17 cellular contexts compared by ENCODE assay signal in genomic region chr12:130805635-130806034, GRCh38. TPM values are rescaled to one million over a fixed set of nuclear protein-coding genes. Genes with fewer than 3 reads are reported as not detected.
A peak's percentile ranks its signal among the peaks of the same experiment; 100 is the strongest.
DNase-seq lines count a peak whose midpoint lies in the region; ATAC-seq and TF ChIP-seq lines count a peak whose summit lies in the region.
"Had no signal": no experiment of that assay in that cellular context is flagged by ENCODE, and none has a peak within 500 bp of the region (broad histone marks: within the 10 kb centered on the region; RNA-seq: fewer than 3 reads in every experiment).

No MANE protein-coding gene starts in this region.

- H3K4me1 Mint-ChIP-seq in activated CD4-positive, alpha-beta memory T cell treated with anti-CD3 and anti-CD28 coated beads, Interleukin-2, amount 10 ng/mL, durations not matched to agents 7 days and 5 days: peaks cover 18% of the 10 kb centered on the region
- peaks cover 8% of the 10 kb centered on the region for H3K4me1 Mint-ChIP-seq in activated CD4-positive, alpha-beta memory T cell treated with anti-CD3 and anti-CD28 coated beads for 36 hours (ENCODE audit: low read depth)
- peaks cover 7% of the 10 kb centered on the region for H3K4me1 Mint-ChIP-seq in endothelial cell (ENCODE audit: unreplicated experiment)
- no peaks in the 10 kb centered on the region for H3K4me1 Mint-ChIP-seq in stimulated activated effector memory CD8-positive, alpha-beta T cell treated with anti-CD3 and anti-CD28 coated beads, Interleukin-12 subunit alpha, Interleukin-12 subunit beta, amount 100 ng/mL, for 72 hours

- H3K4me1 ChIP-seq in SJCRH30: no peaks in the 10 kb centered on the region
- H3K4me1 ChIP-seq: A549 had no signal

- peak overlapping the region; percentile 26; the same call in 1 of the 2 replicates for H3K27ac ChIP-seq in SJCRH30
- H3K27ac ChIP-seq: 22Rv1, A549 had no signal

- no peaks in the 10 kb centered on the region for H3K9me3 ChIP-seq in SJCRH30 (replicated peaks)
- H3K9me3 ChIP-seq: A549 had no signal

- intact Hi-C loops in activated CD4-positive, alpha-beta memory T cell treated with anti-CD3 and anti-CD28 coated beads for 36 hours (cut with micrococcal nuclease): no loop called here

- no peaks in the 10 kb centered on the region for H3K27me3 Mint-ChIP-seq in activated CD4-positive, alpha-beta memory T cell treated with anti-CD3 and anti-CD28 coated beads, Interleukin-2, amount 10 ng/mL, durations not matched to agents 7 days and 5 days
- no peaks in the 10 kb centered on the region for H3K27me3 Mint-ChIP-seq in activated CD4-positive, alpha-beta memory T cell treated with anti-CD3 and anti-CD28 coated beads for 36 hours
- H3K27me3 Mint-ChIP-seq in endothelial cell (ENCODE audit: unreplicated experiment): no peaks in the 10 kb centered on the region

- CTCF ChIA-PET in activated CD4-positive, alpha-beta memory T cell treated with anti-CD3 and anti-CD28 coated beads, Interleukin-2, amount 10 ng/mL, durations not matched to agents 7 days and 5 days (lab: Charles Lee): interaction anchor here (1.0 kb wide), 1 partner anchor 14 kb away, joined by 3 read pairs; no protein-coding TSS in a partner anchor
- CTCF ChIA-PET in activated CD4-positive, alpha-beta memory T cell treated with anti-CD3 and anti-CD28 coated beads for 36 hours (lab: Charles Lee): no interaction called here

- peak overlapping the region; percentile 0 for H3K27ac Mint-ChIP-seq in activated CD4-positive, alpha-beta memory T cell treated with anti-CD3 and anti-CD28 coated beads, Interleukin-2, amount 10 ng/mL, durations not matched to agents 7 days and 5 days
- H3K27ac Mint-ChIP-seq in activated CD4-positive, alpha-beta memory T cell treated with anti-CD3 and anti-CD28 coated beads for 36 hours: no peak overlapping the region
- H3K27ac Mint-ChIP-seq in endothelial cell (ENCODE audit: unreplicated experiment): no peak overlapping the region
- H3K27ac Mint-ChIP-seq in stimulated activated effector memory CD8-positive, alpha-beta T cell treated with anti-CD3 and anti-CD28 coated beads, Interleukin-12 subunit alpha, Interleukin-12 subunit beta, amount 100 ng/mL, for 72 hours: peak overlapping the region; percentile 68
- H3K27ac Mint-ChIP-seq: CD8-positive, alpha-beta T cell had no signal

- H3K27me3 ChIP-seq in SJCRH30: no peaks in the 10 kb centered on the region

- no peak overlapping the region for H3K4me3 ChIP-seq in SJCRH30
- H3K4me3 ChIP-seq: A549 had no signal

- no peak for TF ChIP-seq CTCF in endothelial cell (IDR thresholded peaks at IDR 0.05; ENCODE audit: unreplicated experiment)

- ATAC-seq in stimulated activated effector memory CD8-positive, alpha-beta T cell treated with anti-CD3 and anti-CD28 coated beads, Interleukin-12 subunit alpha, Interleukin-12 subunit beta, amount 100 ng/mL, for 72 hours: no peak
- no peak for ATAC-seq in GM21737 (IDR thresholded peaks at IDR 0.05; ENCODE audit: unreplicated experiment)
- ATAC-seq: A549; CD8-positive, alpha-beta T cell had no signal

- H3K36me3 Mint-ChIP-seq in activated CD4-positive, alpha-beta memory T cell treated with anti-CD3 and anti-CD28 coated beads, Interleukin-2, amount 10 ng/mL, durations not matched to agents 7 days and 5 days (ENCODE audit: low read depth): peaks cover 61% of the 10 kb centered on the region
- H3K36me3 Mint-ChIP-seq in activated CD4-positive, alpha-beta memory T cell treated with anti-CD3 and anti-CD28 coated beads for 36 hours: peaks cover 59% of the 10 kb centered on the region
- H3K36me3 Mint-ChIP-seq in endothelial cell (ENCODE audit: low read depth, unreplicated experiment): peaks cover 46% of the 10 kb centered on the region
- H3K36me3 Mint-ChIP-seq in stimulated activated effector memory CD8-positive, alpha-beta T cell treated with anti-CD3 and anti-CD28 coated beads, Interleukin-12 subunit alpha, Interleukin-12 subunit beta, amount 100 ng/mL, for 72 hours: peaks cover 87% of the 10 kb centered on the region

- H3K9me3 Mint-ChIP-seq in activated CD4-positive, alpha-beta memory T cell treated with anti-CD3 and anti-CD28 coated beads, Interleukin-2, amount 10 ng/mL, durations not matched to agents 7 days and 5 days: no peaks in the 10 kb centered on the region
- H3K9me3 Mint-ChIP-seq in activated CD4-positive, alpha-beta memory T cell treated with anti-CD3 and anti-CD28 coated beads for 36 hours: no peaks in the 10 kb centered on the region
- H3K9me3 Mint-ChIP-seq in endothelial cell (ENCODE audit: unreplicated experiment): peaks cover 4% of the 10 kb centered on the region
- no peaks in the 10 kb centered on the region for H3K9me3 Mint-ChIP-seq in stimulated activated effector memory CD8-positive, alpha-beta T cell treated with anti-CD3 and anti-CD28 coated beads, Interleukin-12 subunit alpha, Interleukin-12 subunit beta, amount 100 ng/mL, for 72 hours
- H3K9me3 Mint-ChIP-seq: CD8-positive, alpha-beta T cell had no signal

- POLR2A ChIA-PET in activated CD4-positive, alpha-beta memory T cell treated with anti-CD3 and anti-CD28 coated beads, Interleukin-2, amount 10 ng/mL, durations not matched to agents 7 days and 5 days (lab: Charles Lee): no interaction called here
- POLR2A ChIA-PET in activated CD4-positive, alpha-beta memory T cell treated with anti-CD3 and anti-CD28 coated beads for 36 hours (lab: Charles Lee): no interaction called here

- no peak overlapping the region for H3K4me3 Mint-ChIP-seq in activated CD4-positive, alpha-beta memory T cell treated with anti-CD3 and anti-CD28 coated beads, Interleukin-2, amount 10 ng/mL, durations not matched to agents 7 days and 5 days
- no peak overlapping the region for H3K4me3 Mint-ChIP-seq in activated CD4-positive, alpha-beta memory T cell treated with anti-CD3 and anti-CD28 coated beads for 36 hours
- H3K4me3 Mint-ChIP-seq in endothelial cell (ENCODE audit: unreplicated experiment): peak overlapping the region; percentile 47
- no peak overlapping the region for H3K4me3 Mint-ChIP-seq in stimulated activated effector memory CD8-positive, alpha-beta T cell treated with anti-CD3 and anti-CD28 coated beads, Interleukin-12 subunit alpha, Interleukin-12 subunit beta, amount 100 ng/mL, for 72 hours
- H3K4me3 Mint-ChIP-seq: CD8-positive, alpha-beta T cell had no signal

- DNase-seq in activated CD4-positive, alpha-beta memory T cell treated with anti-CD3 and anti-CD28 coated beads, Interleukin-2, amount 10 ng/mL, durations not matched to agents 7 days and 5 days: no peak
- no peak for DNase-seq in activated CD4-positive, alpha-beta memory T cell treated with anti-CD3 and anti-CD28 coated beads for 36 hours
- DNase-seq in SJCRH30 (no peak), endothelial cell (ENCODE audit: low spot score) (no peak), MV-4-11 (lab: John Stamatoyannopoulos, UW) (no peak), SIG-M5 treated with dmso at 0.1 percent for 504 hours (lab: John Stamatoyannopoulos, UW; ENCODE audit: unreplicated experiment) (no peak)
- no peak for DNase-seq in stimulated activated effector memory CD8-positive, alpha-beta T cell treated with anti-CD3 and anti-CD28 coated beads, Interleukin-12 subunit alpha, Interleukin-12 subunit beta, amount 100 ng/mL, for 72 hours (ENCODE audit: low spot score in 2 of 2)
- DNase-seq: AML-193; Calu3; CD8-positive, alpha-beta T cell; DMS79 treated with DMSO at 0.1 percent for 48 hours; GF-D8; GOT3; H7 had no signal

- peaks cover 21% of the 10 kb centered on the region for H3K36me3 ChIP-seq in SJCRH30

RNA-seq across cellular contexts. Expression of gene STX2, which starts 33.4 kb away (rescaled TPM):
- total RNA-seq in activated CD4-positive, alpha-beta memory T cell treated with anti-CD3 and anti-CD28 coated beads, Interleukin-2, amount 10 ng/mL, durations not matched to agents 7 days and 5 days: 10 to 100 TPM; 22.4 to 23.0 TPM
- total RNA-seq in activated CD4-positive, alpha-beta memory T cell treated with anti-CD3 and anti-CD28 coated beads for 36 hours: 10 to 100 TPM; 18.1 to 22.8 TPM
- 26.9 TPM in 2 replicates for total RNA-seq in SJCRH30 (2014; rRNA removed; shearing (Covaris generic))
- total RNA-seq in endothelial cell (ENCODE audit: unreplicated experiment): 17.4 TPM

Comparison
In these comparisons a context has a peak if more than half of its experiments do, and no peak if none do; other contexts are left out.
1. H3K27ac Mint-ChIP-seq: peak in activated CD4-positive, alpha-beta memory T cell treated with anti-CD3 and anti-CD28 coated beads, Interleukin-2, amount 10 ng/mL, durations not matched to agents 7 days and 5 days (single experiment) and stimulated activated effector memory CD8-positive, alpha-beta T cell treated with anti-CD3 and anti-CD28 coated beads, Interleukin-12 subunit alpha, Interleukin-12 subunit beta, amount 100 ng/mL, for 72 hours (single experiment); none in activated CD4-positive, alpha-beta memory T cell treated with anti-CD3 and anti-CD28 coated beads for 36 hours (single experiment) and endothelial cell (single experiment).